11 cellular contexts compared by ENCODE assay signal in the genomic region with DNA sequence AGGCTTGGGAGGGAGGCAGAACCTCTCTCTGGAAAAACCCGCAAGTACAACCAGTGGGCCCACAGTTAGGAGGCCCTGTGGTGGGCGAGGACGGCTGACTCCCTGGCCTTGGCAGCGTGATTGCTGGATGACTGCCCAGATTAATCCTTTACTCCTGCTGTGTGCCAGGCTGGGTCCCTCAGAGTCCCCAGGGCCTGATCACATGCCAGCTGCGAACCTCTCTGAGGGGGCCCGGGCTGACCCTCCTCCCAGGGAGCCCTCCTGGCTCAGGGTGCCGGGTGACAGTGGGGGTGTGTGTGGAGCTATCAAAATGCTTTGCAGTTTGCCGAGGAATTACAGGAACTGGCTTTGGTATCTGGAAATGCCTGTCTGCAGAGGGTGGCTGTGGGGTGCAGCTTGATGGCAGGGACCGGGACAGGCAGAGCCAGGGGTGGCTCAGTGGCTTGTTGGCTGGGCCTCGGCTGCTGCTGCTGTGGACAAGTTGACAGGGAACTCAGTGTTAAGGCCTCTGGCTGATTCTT. TPM values are rescaled to one million over a fixed set of nuclear protein-coding genes. Genes with fewer than 3 reads are reported as not detected.
DNase-seq lines count a peak whose midpoint lies in the region; ATAC-seq, FAIRE-seq and TF ChIP-seq lines count a peak whose summit lies in the region.
"Had no signal": no experiment of that assay in that cellular context is flagged by ENCODE, and none has a peak within 500 bp of the region (broad histone marks: within the 10 kb centered on the region; RNA-seq: fewer than 3 reads in every experiment).

No MANE protein-coding gene starts in this region.

- POLR2A ChIA-PET in RWPE1 (lab: Yijun Ruan, JAX; ENCODE audit: low non-redundant PET) = no interaction called here

- H3K4me1 Mint-ChIP-seq in progenitor cell of endocrine pancreas (ENCODE audit: low read depth) = no peaks in the 10 kb centered on the region

- no peak for ATAC-seq in GM19328 (IDR thresholded peaks at IDR 0.05; ENCODE audit: unreplicated experiment)

- intact Hi-C loops in sigmoid colon (cut with DNase I) = loop anchor here (2.0 kb wide), 1 partner anchor 48 kb away; the partner anchor contains the start of gene DNM2

- H3K27me3 ChIP-seq in sigmoid colon = no peaks in the 10 kb centered on the region
- H3K27me3 ChIP-seq: SJSA1 had no signal

- FAIRE-seq in H54 (lab: Jason Lieb, UNC) = no peak
- FAIRE-seq: colon had no signal

- TF ChIP-seq EP300 in sigmoid colon (IDR thresholded peaks at IDR 0.05) = no peak

- TF ChIP-seq CTCF in RWPE1 (conservative IDR thresholded peaks at IDR 0.05; ENCODE audit: low read depth) (no peak), sigmoid colon (IDR thresholded peaks at IDR 0.05) (no peak), progenitor cell of endocrine pancreas (IDR thresholded peaks at IDR 0.05; ENCODE audit: unreplicated experiment) (no peak)

- peaks cover 3% of the 10 kb centered on the region for H3K36me3 Mint-ChIP-seq in progenitor cell of endocrine pancreas (ENCODE audit: insufficient read depth)

- H3K27ac Mint-ChIP-seq in progenitor cell of endocrine pancreas = no peak overlapping the region

- H3K4me1 ChIP-seq in sigmoid colon = peaks cover 0 to 58% (median 49%) of the 10 kb centered on the region in 4 donors
- H3K4me1 ChIP-seq: SJSA1 had no signal

- no peaks in the 10 kb centered on the region for H3K9me3 Mint-ChIP-seq in progenitor cell of endocrine pancreas (ENCODE audit: low read depth)

- H3K9me3 ChIP-seq in sigmoid colon = no peaks in the 10 kb centered on the region
- H3K9me3 ChIP-seq: SJSA1 had no signal

- H3K4me3 Mint-ChIP-seq in progenitor cell of endocrine pancreas (ENCODE audit: low read depth) = no peak overlapping the region

- 17 to 65% methylated on average over 10 of the region's 10 CpGs for WGBS in sigmoid colon, 2 donors

- TF ChIP-seq POLR2A in H54 (IDR thresholded peaks at IDR 0.05; ENCODE audit: low read depth, low read length) (no peak), sigmoid colon (IDR thresholded peaks at IDR 0.05) (no peak)

- DNase-seq in H54 (ENCODE audit: insufficient read length, low spot score) = peak; percentile 33
- no peak for DNase-seq in RWPE1 (ENCODE audit: low spot score)
- peak; percentile 76 for DNase-seq in glomerular visceral epithelial cell (ENCODE audit: extremely low spot score)
- DNase-seq in sigmoid colon = no peak
- DNase-seq in activated effector memory CD4-positive, alpha-beta T cell treated with anti-CD3 and anti-CD28 coated beads, Interleukin-2, amount 50 U/mL, for 16 hours = no peak
- DNase-seq in GM19238 (ENCODE audit: insufficient read length, low spot score) = no peak
- DNase-seq in progenitor cell of endocrine pancreas (ENCODE audit: low spot score, unreplicated experiment) = no peak
- DNase-seq: retina had no signal

- H3K27me3 Mint-ChIP-seq in progenitor cell of endocrine pancreas = no peaks in the 10 kb centered on the region

- H3K4me3 ChIP-seq in sigmoid colon = no peak overlapping the region
- H3K4me3 ChIP-seq: SJSA1 had no signal

- CTCF ChIA-PET in RWPE1 (lab: Yijun Ruan, JAX) = interaction anchor here (0.7 to 0.9 kb wide), 2 partner anchors 50 to 65 kb away, joined by 3 to 5 read pairs; partner anchors contain the start of gene QTRT1

- H3K36me3 ChIP-seq in sigmoid colon = peaks cover 0 to 14% (median 6%) of the 10 kb centered on the region in 4 donors

- H3K27ac ChIP-seq in RWPE1 (peak overlapping the region; percentile 40), sigmoid colon (peak overlapping the region; percentile 33 to 62 (median 42))
- H3K27ac ChIP-seq: SJSA1 had no signal

RNA-seq across cellular contexts. Expression of gene DNM2, which starts 48.9 kb away (rescaled TPM):
- total RNA-seq in sigmoid colon (10 to 100 TPM; 53.2 to 96.7 (median 64.1) TPM), progenitor cell of endocrine pancreas (124 and 127 TPM in 2 replicates)
- 100 to 1,000 TPM; 152 to 326 (median 222) TPM for polyA plus RNA-seq in sigmoid colon

Comparison
In these comparisons a context has a peak if more than half of its experiments do, and no peak if none do; other contexts are left out.
1. DNase-seq: peak in H54 (single experiment) and glomerular visceral epithelial cell (single experiment); none in RWPE1 (single experiment), sigmoid colon (single experiment), activated effector memory CD4-positive, alpha-beta T cell treated with anti-CD3 and anti-CD28 coated beads, Interleukin-2, amount 50 U/mL, for 16 hours (single experiment), GM19238 (single experiment) and progenitor cell of endocrine pancreas (single experiment).